1 cellular context compared by ENCODE assay signal in genomic region chr2:172098650-172099471, GRCh38.
TF ChIP-seq lines count a peak whose summit lies in the region.

No MANE protein-coding gene starts in this region.

TF ChIP-seq in HEK293, 187 proteins besides CTCF, POLR2A, EP300 and RAD21 (continued from another document):
- peak; percentile 54; the same call in 1 of the 2 replicates for TF ChIP-seq TSHZ1 (tag by site-specific recombination; IDR thresholded peaks at IDR 0.05; ENCODE audit: borderline replicate concordance)
- peak; percentile 68; the same call in 1 of the 2 replicates for TF ChIP-seq ZNF580 (tag by site-specific recombination; IDR thresholded peaks at IDR 0.05)
- peak; percentile 61; the same call in 1 of the 2 replicates for TF ChIP-seq GLI4 (tag by site-specific recombination; IDR thresholded peaks at IDR 0.05)
- TF ChIP-seq ZFP37 (tag by site-specific recombination; IDR thresholded peaks at IDR 0.05) = peak; percentile 75; the same call in 1 of the 2 replicates
- TF ChIP-seq ZNF473 (tag by site-specific recombination; IDR thresholded peaks at IDR 0.05) = no peak
- no peak for TF ChIP-seq ZNF138 (tag by site-specific recombination; IDR thresholded peaks at IDR 0.05; ENCODE audit: borderline replicate concordance)
- no peak for TF ChIP-seq ZNF266 (tag by site-specific recombination; IDR thresholded peaks at IDR 0.05; ENCODE audit: low read depth)
